In genomic region chr5:2738700-2739359, GRCh38 we compare ENCODE assay signal across 12 cellular contexts. TPM values are rescaled to one million over a fixed set of nuclear protein-coding genes. Genes with fewer than 3 reads are reported as not detected.
DNase-seq lines count a peak whose midpoint lies in the region; ATAC-seq, FAIRE-seq and TF ChIP-seq lines count a peak whose summit lies in the region.
"Had no signal": no experiment of that assay in that cellular context is flagged by ENCODE, and none has a peak within 500 bp of the region (broad histone marks: within the 10 kb centered on the region; RNA-seq: fewer than 3 reads in every experiment).

No MANE protein-coding gene starts in this region.

- intact Hi-C loops in right lobe of liver (cut with DNase I) = no loop called here

- TF ChIP-seq EP300 in H1 (IDR thresholded peaks at IDR 0.05; ENCODE audit: borderline replicate concordance in 1 of 2, low read depth in 2 of 2, low read length in 2 of 2) = no peak

- peaks cover 8 to 13% of the 10 kb centered on the region in 2 experiments for H4K20me1 ChIP-seq in H1 (replicated peaks in 1 of 2; ENCODE audit: control insufficient read depth in 1 of 2, insufficient read depth in 2 of 2, low read length in 2 of 2)

- CTCF ChIA-PET in H1 (lab: Charles Lee; ENCODE audit: partially characterized antibody) = interaction anchor here (0.6 to 1.3 kb wide), 2 partner anchors 50 to 508 kb away, joined by 3 read pairs; no protein-coding TSS in a partner anchor

- WGBS in H1 (ENCODE audit: extremely low coverage in 1 of 2, insufficient coverage in 1 of 2, insufficient read length in 1 of 2, insufficient replicate concordance in 2 of 2, low coverage in 1 of 2, low lambda C conversion rate in 2 of 2, missing lambda C conversion rate in 1 of 2), 2 experiments = 3% methylated on average over 41 of the region's 54 CpGs; no CpG with 5 or more reads in 1 of the 2 experiments
- WGBS in right lobe of liver (ENCODE audit: insufficient coverage, low coverage, low lambda C conversion rate, missing lambda C conversion rate) = 2% methylated on average over 10 of the region's 54 CpGs
- 9% methylated on average over 54 of the region's 54 CpGs for WGBS in thymus

- ATAC-seq in right lobe of liver (peak in 1 of 4 donors; percentile 6), GM18505 (IDR thresholded peaks at IDR 0.05; ENCODE audit: unreplicated experiment) (no peak), HG02885 (IDR thresholded peaks at IDR 0.05; ENCODE audit: poor library complexity, unreplicated experiment) (no peak), HG03457 (IDR thresholded peaks at IDR 0.05; ENCODE audit: unreplicated experiment) (no peak)
- ATAC-seq: Panc1 had no signal

- H4K8ac ChIP-seq in H1 (ENCODE audit: extremely low read depth, insufficient read depth, low read length) = peak overlapping the region; percentile 14

- peak overlapping the region; percentile 46; the same call in 1 of the 2 replicates for H2AFZ ChIP-seq in H1 (ENCODE audit: low read length)

- H3K27me3 ChIP-seq in H1 (replicated peaks in 1 of 4; ENCODE audit: control insufficient read depth in 3 of 4, extremely low read depth in 1 of 4, insufficient read depth in 3 of 4, low read length in 3 of 4) (peaks cover 31 to 69% (median 61%) of the 10 kb centered on the region in 4 experiments), right lobe of liver (peaks cover 0 to 58% of the 10 kb centered on the region in 2 donors), thymus (ENCODE audit: control insufficient read depth, insufficient read depth) (peaks cover 61% of the 10 kb centered on the region)

- POLR2A ChIA-PET in H1 (lab: Charles Lee; ENCODE audit: partially characterized antibody) = interaction anchor here (1.4 to 4.0 kb wide), 2 partner anchors 13 to 17 kb away, joined by 6 to 64 read pairs; partner anchors contain the start of gene IRX2

- H4K5ac ChIP-seq in H1 (ENCODE audit: insufficient read length, low read depth, low read length) = no peak overlapping the region

- H3K79me1 ChIP-seq in H1 (ENCODE audit: low read depth, low read length) = no peaks in the 10 kb centered on the region

- H2AK5ac ChIP-seq in H1 (ENCODE audit: low read depth, low read length) = no peak overlapping the region

- no peak overlapping the region for H3K9ac ChIP-seq in H1 (replicated peaks in 1 of 4; ENCODE audit: extremely low read depth in 1 of 4, low read depth in 3 of 4, low read length in 3 of 4)

- H3K56ac ChIP-seq in H1 (replicated peaks; ENCODE audit: insufficient read length, low read depth, low read length) = no peak overlapping the region

- no peak for TF ChIP-seq RAD21 in H1 (IDR thresholded peaks at IDR 0.05 in 1 of 2, conservative IDR thresholded peaks at IDR 0.05 in 1 of 2; ENCODE audit: low read depth in 2 of 2, low read length in 2 of 2)

- no peak for FAIRE-seq in H1 (lab: Jason Lieb, UNC)
- FAIRE-seq: G401.6, small intestine had no signal

- H2BK5ac ChIP-seq in H1 (ENCODE audit: low read depth, low read length) = no peak overlapping the region

- no peak for TF ChIP-seq POLR2A in H1 (IDR thresholded peaks at IDR 0.05; ENCODE audit: control extremely low read depth in 1 of 2, low read depth in 2 of 2, low read length in 2 of 2)
- no peak for TF ChIP-seq POLR2A in right lobe of liver (IDR thresholded peaks at IDR 0.05)
- TF ChIP-seq POLR2A in GM18505 (IDR thresholded peaks at IDR 0.05; ENCODE audit: borderline replicate concordance, extremely low read depth, insufficient read depth, insufficient read length) = no peak

- peak overlapping the region; percentile 12 for H4K91ac ChIP-seq in H1 (replicated peaks; ENCODE audit: insufficient read length, low read length)

- H3K4ac ChIP-seq in H1 (replicated peaks; ENCODE audit: insufficient read length, low read depth, low read length) = no peak overlapping the region

- peak overlapping the region; percentile 60 for H3K18ac ChIP-seq in H1 (ENCODE audit: extremely low read depth, low read length)

- H3K36me3 ChIP-seq in H1 (ENCODE audit: control insufficient read depth in 2 of 4, insufficient read depth in 4 of 4, low read length in 3 of 4) (peaks cover 0 to 6% (median under 1%) of the 10 kb centered on the region in 4 experiments; a peak in 2 of 8 replicates), right lobe of liver (no peaks in the 10 kb centered on the region), thymus (ENCODE audit: control insufficient read depth, insufficient read depth) (no peaks in the 10 kb centered on the region)

- peak overlapping the region; percentile 38 to 62 (median 40) for H3K4me3 ChIP-seq in H1 (ENCODE audit: extremely low read depth in 1 of 4, insufficient read depth in 2 of 4, low read depth in 3 of 4, low read length in 4 of 4)
- peak overlapping the region; percentile 31 to 49 (median 43) for H3K4me3 ChIP-seq in right lobe of liver
- H3K4me3 ChIP-seq in thymus (ENCODE audit: low read length) = peak overlapping the region; percentile 33

- 0 out of 4 replicates have a peak, but pooled peaks cover 0 to 2% of the 10 kb centered on the region in 2 experiments for H3K79me2 ChIP-seq in H1 (ENCODE audit: control insufficient read depth in 1 of 2, insufficient read depth in 2 of 2, low read length in 2 of 2)

- peak; percentile 50 for DNase-seq in NCI-H774 (lab: John Stamatoyannopoulos, UW)
- DNase-seq in H1 (ENCODE audit: low read depth in 1 of 2, low spot score in 2 of 2) = no peak
- no peak for DNase-seq in right lobe of liver
- DNase-seq: activated B cell treated with CpG ODN at 0.5 μM for 24 hours; activated effector memory CD4-positive, alpha-beta T cell treated with anti-CD3 and anti-CD28 coated beads, Interleukin-2, amount 50 U/mL, for 16 hours; small intestine had no signal

- H3K27ac ChIP-seq in H1 (ENCODE audit: low read depth, low read length) = no peak overlapping the region
- no peak overlapping the region for H3K27ac ChIP-seq in right lobe of liver
- H3K27ac ChIP-seq in thymus (ENCODE audit: low read depth) = no peak overlapping the region

- peak overlapping the region; percentile 48; the same call in 1 of the 2 replicates for H2BK20ac ChIP-seq in H1 (ENCODE audit: low read length)

- H3K23me2 ChIP-seq in H1 (ENCODE audit: low read depth, low read length) = peaks cover 8% of the 10 kb centered on the region; the same call in 1 of the 2 replicates

- no peaks in the 10 kb centered on the region for H3K9me3 ChIP-seq in H1 (ENCODE audit: insufficient read depth in 2 of 2, low read depth in 1 of 2, low read length in 1 of 2)
- H3K9me3 ChIP-seq in right lobe of liver = no peaks in the 10 kb centered on the region
- H3K9me3 ChIP-seq in thymus (ENCODE audit: control insufficient read depth) = no peaks in the 10 kb centered on the region

- no peak overlapping the region for H3K23ac ChIP-seq in H1 (ENCODE audit: insufficient read length)

- no peak overlapping the region for H2BK120ac ChIP-seq in H1 (replicated peaks; ENCODE audit: low read depth, low read length)

- TF ChIP-seq CTCF in H1 (IDR thresholded peaks at IDR 0.05; ENCODE audit: control extremely low read depth in 1 of 3, insufficient read depth in 1 of 3, low read depth in 1 of 3, low read length in 3 of 3) (no peak), right lobe of liver (IDR thresholded peaks at IDR 0.05) (no peak)

- H2BK12ac ChIP-seq in H1 (ENCODE audit: low read depth, low read length) = peak overlapping the region; percentile 75; the same call in 1 of the 2 replicates

- H2BK15ac ChIP-seq in H1 (ENCODE audit: low read length) = no peak overlapping the region

- H3K4me1 ChIP-seq in H1 (replicated peaks in 1 of 4; ENCODE audit: control insufficient read depth in 3 of 4, insufficient read depth in 4 of 4, low read length in 3 of 4) = peaks cover 3 to 28% (median 12%) of the 10 kb centered on the region in 4 experiments
- H3K4me1 ChIP-seq in right lobe of liver = peaks cover 0 to 10% (median 0%) of the 10 kb centered on the region in 4 donors
- no peaks in the 10 kb centered on the region for H3K4me1 ChIP-seq in thymus (ENCODE audit: control insufficient read depth, insufficient read depth, low read length)

- H3K14ac ChIP-seq in H1 (ENCODE audit: insufficient read length) = no peak overlapping the region

- peak overlapping the region; percentile 78 to 79 for H3K4me2 ChIP-seq in H1 (ENCODE audit: insufficient read depth in 1 of 2, low read depth in 2 of 2, low read length in 2 of 2)

TF ChIP-seq in H1, 55 proteins besides CTCF, POLR2A, EP300 and RAD21:
- TF ChIP-seq RBBP5 (IDR thresholded peaks at IDR 0.05; ENCODE audit: borderline replicate concordance, low read depth, low read length) (no peak), RNF2 (IDR thresholded peaks at IDR 0.05; ENCODE audit: borderline replicate concordance, low read depth, low read length, missing control alignments, poor library complexity, severe bottlenecking) (peak; percentile 75), TAF7 (optimal IDR thresholded peaks at IDR 0.05; ENCODE audit: borderline replicate concordance, low read depth, low read length) (no peak), RXRA (IDR thresholded peaks at IDR 0.05; ENCODE audit: insufficient read depth, low read depth, low read length) (no peak), SUZ12 (IDR thresholded peaks at IDR 0.05; ENCODE audit: low read length) (peak; percentile 78; the same call in 1 of the 2 replicates), HDAC6 (IDR thresholded peaks at IDR 0.05; ENCODE audit: low read depth, low read length) (no peak), KDM4A (IDR thresholded peaks at IDR 0.05; ENCODE audit: low read depth, low read length, severe bottlenecking) (peak; percentile 65), SP2 (IDR thresholded peaks at IDR 0.05; ENCODE audit: low read length) (no peak), SP1 (IDR thresholded peaks at IDR 0.05; ENCODE audit: low read depth, low read length) (no peak), YY1 (IDR thresholded peaks at IDR 0.05; ENCODE audit: low read depth, low read length) (no peak)

RNA-seq across cellular contexts. Expression of gene IRX2, which starts 12.6 kb away (rescaled TPM):
- total RNA-seq in H1 (2021; fragmentation: NEBNext Ultra II Directional; extraction: Animal tissue kit (Norgen Biotek cat#: 25700)) = 40.4 and 47.5 TPM in 2 replicates
- polyA plus RNA-seq in H1 (2011; rRNA removed) = 23.4 and 39.6 TPM in 2 replicates
- 51.8 TPM for polyA plus RNA-seq in H1 (2011; cell fraction: cytosol; rRNA removed)
- polyA plus RNA-seq in H1 (2011; cell fraction: nucleus; rRNA removed) = 75.4 TPM
- polyA plus RNA-seq in H1 (2012, experiment 1 of 2) = 32.1 to 35.9 TPM (median 35.0 TPM) in 4 replicates
- polyA plus RNA-seq in H1 (2012, experiment 2 of 2) = 16.8 TPM
- polyA plus RNA-seq in H1 (2013, experiment 1 of 2) = 9.2 TPM
- polyA plus RNA-seq in H1 (2013, experiment 2 of 2) = 8.2 TPM
- 7.6 and 12.7 TPM in 2 replicates for polyA minus RNA-seq in H1 (2011; rRNA and poly(A)+ RNA removed)
- 44.1 TPM for polyA minus RNA-seq in H1 (2011; cell fraction: cytosol; rRNA and poly(A)+ RNA removed)
- polyA minus RNA-seq in H1 (2011; cell fraction: nucleus; rRNA and poly(A)+ RNA removed) = 57.0 TPM
- not detected for total RNA-seq in right lobe of liver
- 1.5 TPM for polyA plus RNA-seq in thymus
- total RNA-seq: activated B cell treated with CpG ODN at 0.5 μM for 24 hours had no signal

Comparison
In these comparisons a context has a peak if more than half of its experiments do, and no peak if none do; other contexts are left out.
1. RNA of gene IRX2, which starts 12.6 kb away (total RNA-seq): 40.4 to 47.5 TPM in H1; not detected in right lobe of liver; every median in the first group is over 10 times any median in the second.
2. Peak in every context shown above with its lines, with median percentiles within 50 percentile points of each other: H3K4me3 ChIP-seq.